Comparison of ENCODE assay signal across 7 cellular contexts in genomic region chr19:52690395-52691214, GRCh38. TPM values are rescaled to one million over a fixed set of nuclear protein-coding genes. Genes with fewer than 3 reads are reported as not detected.
DNase-seq lines count a peak whose midpoint lies in the region; ATAC-seq, FAIRE-seq and TF ChIP-seq lines count a peak whose summit lies in the region.

No MANE protein-coding gene starts in this region.

- H3K4me3 ChIP-seq in keratinocyte (ENCODE audit: control insufficient read depth in 2 of 3, extremely low read depth in 1 of 3, insufficient read depth in 2 of 3, low read depth in 1 of 3, low read length in 3 of 3), result peak overlapping the region; percentile 83 to 89 (median 85)

- ATAC-seq in HG03095 (IDR thresholded peaks at IDR 0.05; ENCODE audit: unreplicated experiment), result peak; percentile 81

- peak; percentile 80 for TF ChIP-seq POLR2A in GM18526 (IDR thresholded peaks at IDR 0.05; ENCODE audit: extremely low read depth, insufficient read length)

- no peaks in the 10 kb centered on the region for H4K20me1 ChIP-seq in keratinocyte (ENCODE audit: control insufficient read depth, extremely low read depth, insufficient read depth, low read length)

- no peaks in the 10 kb centered on the region for H3K27me3 ChIP-seq in keratinocyte (ENCODE audit: control insufficient read depth, extremely low read depth, insufficient read depth, low read length)

- H3K79me2 ChIP-seq in keratinocyte (ENCODE audit: control insufficient read depth, insufficient read depth, low read length), result peaks cover 33% of the 10 kb centered on the region

- no peaks in the 10 kb centered on the region for H3K9me1 ChIP-seq in keratinocyte (ENCODE audit: control insufficient read depth, extremely low read depth, insufficient read depth, low read length)

- H3K4me2 ChIP-seq in keratinocyte (ENCODE audit: control insufficient read depth, extremely low read depth, insufficient read depth, low read depth, low read length), result peak overlapping the region; percentile 79

- TF ChIP-seq CTCF in keratinocyte (optimal IDR thresholded peaks at IDR 0.05 in 1 of 3, IDR thresholded peaks at IDR 0.05 in 1 of 3, conservative IDR thresholded peaks at IDR 0.05 in 1 of 3; ENCODE audit: extremely low read depth in 1 of 3, insufficient read depth in 2 of 3, low read length in 3 of 3), result no peak

- peak overlapping the region; percentile 89 for H3K27ac ChIP-seq in keratinocyte (ENCODE audit: control insufficient read depth, insufficient read depth, low read length)

- no peaks in the 10 kb centered on the region for H3K9me3 ChIP-seq in keratinocyte (ENCODE audit: control insufficient read depth, low read depth, low read length)

- H3K36me3 ChIP-seq in keratinocyte (ENCODE audit: control insufficient read depth in 2 of 2, extremely low read depth in 1 of 2, insufficient read depth in 2 of 2, low read length in 2 of 2), result peaks cover 0 to 2% of the 10 kb centered on the region in 2 experiments

- peak overlapping the region; percentile 87 for H2AFZ ChIP-seq in keratinocyte (ENCODE audit: control insufficient read depth, low read length)

- DNase-seq in NCI-H2196 (lab: John Stamatoyannopoulos, UW; ENCODE audit: unreplicated experiment) (peak; percentile 90), cerebellar nuclear complex (lab: John Stamatoyannopoulos, UW) (peak; percentile 68 to 72), keratinocyte (ENCODE audit: low read depth, low spot score) (peak; percentile 75)
- DNase-seq in activated CD4-positive, alpha-beta T cell treated with anti-CD3 and anti-CD28 coated beads for 1 hour, result peak; percentile 84
- DNase-seq in stimulated activated CD4-positive, alpha-beta T cell treated with anti-CD3 and anti-CD28 coated beads, Interleukin-12 subunit alpha, Interleukin-12 subunit beta, amount 100 ng/mL, for 4 hours, result peak; percentile 92

- FAIRE-seq in keratinocyte (lab: Jason Lieb, UNC), result peak; percentile 51

- H3K9ac ChIP-seq in keratinocyte (ENCODE audit: control insufficient read depth, extremely low read depth, insufficient read depth, low read length), result peak overlapping the region; percentile 88

- dilution Hi-C loops in keratinocyte (cut with MboI; ENCODE audit: extremely low pct_ligation_motif_present, low sequenced_read_pairs), result no loop called here

- peaks cover 7% of the 10 kb centered on the region for H3K4me1 ChIP-seq in keratinocyte (ENCODE audit: control insufficient read depth, extremely low read depth, insufficient read depth, low read length)

RNA-seq across cellular contexts. Expression of gene ZNF611, which starts 44.2 kb away (rescaled TPM):
- 2.8 to 2.9 TPM (median 2.9 TPM) in 3 replicates for polyA plus RNA-seq in keratinocyte
- 3.1 TPM for polyA plus RNA-seq in keratinocyte (2011; ENCODE audit: low read depth)
- 1.2 and 2.7 TPM in 2 replicates for polyA plus RNA-seq in keratinocyte (2011; cell fraction: cytosol; rRNA removed)
- 5.7 and 5.8 TPM in 2 replicates for polyA plus RNA-seq in keratinocyte (2011; cell fraction: nucleus; rRNA removed)
- polyA plus RNA-seq in keratinocyte (2012; ENCODE audit: low replicate concordance), result 1.8 and 3.4 TPM in 2 replicates
- 3.2 to 15.9 TPM (median 8.4 TPM) in 3 replicates for polyA minus RNA-seq in keratinocyte
- 3.1 TPM for polyA minus RNA-seq in keratinocyte (2011; cell fraction: cytosol; rRNA and poly(A)+ RNA removed)
- 7.3 and 14.6 TPM in 2 replicates for polyA minus RNA-seq in keratinocyte (2011; cell fraction: nucleus; rRNA and poly(A)+ RNA removed)

RNA-seq across cellular contexts. Expression of gene ZNF83, which starts 52.5 kb away (rescaled TPM):
- 18.3 to 67.3 TPM (median 47.3 TPM) in 3 replicates for polyA plus RNA-seq in keratinocyte
- polyA plus RNA-seq in keratinocyte (2011; ENCODE audit: low read depth), result 80.4 TPM
- polyA plus RNA-seq in keratinocyte (2011; cell fraction: cytosol; rRNA removed), result 9.0 and 22.6 TPM in 2 replicates
- polyA plus RNA-seq in keratinocyte (2011; cell fraction: nucleus; rRNA removed), result 188 and 216 TPM in 2 replicates
- polyA plus RNA-seq in keratinocyte (2012; ENCODE audit: low replicate concordance), result 13.9 and 87.3 TPM in 2 replicates
- polyA minus RNA-seq in keratinocyte, result 6.0 to 46.1 TPM (median 37.9 TPM) in 3 replicates
- 8.8 TPM for polyA minus RNA-seq in keratinocyte (2011; cell fraction: cytosol; rRNA and poly(A)+ RNA removed)
- polyA minus RNA-seq in keratinocyte (2011; cell fraction: nucleus; rRNA and poly(A)+ RNA removed), result 53.8 and 94.5 TPM in 2 replicates

Comparison
In these comparisons a context has a peak if more than half of its experiments do, and no peak if none do; other contexts are left out.
1. Peak in every context shown above with its lines: DNase-seq, ATAC-seq, H3K4me3 ChIP-seq and H3K27ac ChIP-seq.